1 cellular context compared by ENCODE assay signal in the genomic region with DNA sequence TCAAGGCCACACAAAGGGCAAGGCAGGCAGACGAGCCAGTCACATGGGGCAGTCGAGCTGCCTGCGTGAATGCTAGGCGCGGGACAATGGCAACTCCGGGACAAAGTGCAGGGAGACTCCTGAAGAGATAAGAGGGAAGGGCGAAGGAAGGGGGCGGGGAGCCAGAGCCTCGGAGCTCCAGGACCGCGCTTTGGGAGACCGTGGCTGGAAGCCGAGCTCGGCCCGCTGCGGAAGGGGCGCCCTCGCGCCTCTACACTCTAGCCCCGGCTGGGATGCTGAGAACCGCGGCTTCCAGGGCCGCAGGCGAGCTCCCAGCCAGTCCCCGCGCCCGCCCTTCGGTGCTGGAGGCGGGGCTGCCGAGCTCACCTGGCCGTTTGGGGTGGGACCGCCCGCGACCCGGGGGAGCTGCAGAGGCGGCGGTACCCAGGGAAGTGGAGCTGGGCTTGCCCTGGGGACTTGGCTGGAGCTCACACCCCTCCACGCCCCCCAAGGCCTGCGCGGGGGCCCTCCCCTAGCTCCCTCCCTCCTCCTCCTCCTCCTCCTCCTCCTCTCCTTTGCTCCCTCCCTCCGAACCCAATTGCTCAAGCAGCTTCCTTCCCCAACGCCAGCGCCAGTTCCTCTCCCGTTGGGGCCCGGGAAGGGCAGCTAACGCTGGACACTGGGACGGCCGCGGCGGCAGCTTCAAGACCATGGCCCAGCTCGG.
A peak's percentile ranks its signal among the peaks of the same experiment; 100 is the strongest.
TF ChIP-seq lines count a peak whose summit lies in the region.

A gene with protein sequence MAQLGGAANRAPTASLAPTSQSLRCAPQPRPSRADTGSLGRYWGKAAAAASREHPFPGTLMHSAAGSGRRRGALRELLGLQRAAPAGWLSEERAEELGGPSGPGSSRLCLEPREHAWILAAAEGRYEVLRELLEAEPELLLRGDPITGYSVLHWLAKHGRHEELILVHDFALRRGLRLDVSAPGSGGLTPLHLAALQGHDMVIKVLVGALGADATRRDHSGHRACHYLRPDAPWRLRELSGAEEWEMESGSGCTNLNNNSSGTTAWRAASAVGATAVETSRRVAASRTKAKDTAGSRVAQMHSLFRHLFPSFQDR (plus strand): TSS at position 610 of the 703 bp plus-strand sequence. CDS start 80 bp downstream, at position 690.

TF ChIP-seq in HepG2, 621 proteins besides CTCF, POLR2A, EP300 and RAD21 (continued from another document and continues in another):
- TF ChIP-seq, protein P1, sequence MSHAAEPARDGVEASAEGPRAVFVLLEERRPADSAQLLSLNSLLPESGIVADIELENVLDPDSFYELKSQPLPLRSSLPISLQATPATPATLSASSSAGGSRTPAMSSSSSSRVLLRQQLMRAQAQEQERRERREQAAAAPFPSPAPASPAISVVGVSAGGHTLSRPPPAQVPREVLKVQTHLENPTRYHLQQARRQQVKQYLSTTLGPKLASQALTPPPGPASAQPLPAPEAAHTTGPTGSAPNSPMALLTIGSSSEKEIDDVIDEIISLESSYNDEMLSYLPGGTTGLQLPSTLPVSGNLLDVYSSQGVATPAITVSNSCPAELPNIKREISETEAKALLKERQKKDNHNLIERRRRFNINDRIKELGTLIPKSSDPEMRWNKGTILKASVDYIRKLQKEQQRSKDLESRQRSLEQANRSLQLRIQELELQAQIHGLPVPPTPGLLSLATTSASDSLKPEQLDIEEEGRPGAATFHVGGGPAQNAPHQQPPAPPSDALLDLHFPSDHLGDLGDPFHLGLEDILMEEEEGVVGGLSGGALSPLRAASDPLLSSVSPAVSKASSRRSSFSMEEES (CRISPR knock-in tag; IDR thresholded peaks at IDR 0.05), result peak; percentile 83
- TF ChIP-seq ZMAT3 (CRISPR knock-in tag; conservative IDR thresholded peaks at IDR 0.05), result 0 out of 2 replicates have a peak, but pooled peaks have one; percentile 44
- TF ChIP-seq ZNF607 (CRISPR knock-in tag; IDR thresholded peaks at IDR 0.05; ENCODE audit: borderline replicate concordance), result peak; percentile 73; the same call in 1 of the 2 replicates
- TF ChIP-seq, protein P2, sequence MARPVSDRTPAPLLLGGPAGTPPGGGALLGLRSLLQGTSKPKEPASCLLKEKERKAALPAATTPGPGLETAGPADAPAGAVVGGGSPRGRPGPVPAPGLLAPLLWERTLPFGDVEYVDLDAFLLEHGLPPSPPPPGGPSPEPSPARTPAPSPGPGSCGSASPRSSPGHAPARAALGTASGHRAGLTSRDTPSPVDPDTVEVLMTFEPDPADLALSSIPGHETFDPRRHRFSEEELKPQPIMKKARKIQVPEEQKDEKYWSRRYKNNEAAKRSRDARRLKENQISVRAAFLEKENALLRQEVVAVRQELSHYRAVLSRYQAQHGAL (CRISPR knock-in tag; IDR thresholded peaks at IDR 0.05; ENCODE audit: not compliant biosample characterization), result no peak
- peak; percentile 44; the same call in 1 of the 3 replicates for TF ChIP-seq MXI1 (IDR thresholded peaks at IDR 0.05; ENCODE audit: borderline replicate concordance, low read depth, low read length)
- TF ChIP-seq, protein P3, sequence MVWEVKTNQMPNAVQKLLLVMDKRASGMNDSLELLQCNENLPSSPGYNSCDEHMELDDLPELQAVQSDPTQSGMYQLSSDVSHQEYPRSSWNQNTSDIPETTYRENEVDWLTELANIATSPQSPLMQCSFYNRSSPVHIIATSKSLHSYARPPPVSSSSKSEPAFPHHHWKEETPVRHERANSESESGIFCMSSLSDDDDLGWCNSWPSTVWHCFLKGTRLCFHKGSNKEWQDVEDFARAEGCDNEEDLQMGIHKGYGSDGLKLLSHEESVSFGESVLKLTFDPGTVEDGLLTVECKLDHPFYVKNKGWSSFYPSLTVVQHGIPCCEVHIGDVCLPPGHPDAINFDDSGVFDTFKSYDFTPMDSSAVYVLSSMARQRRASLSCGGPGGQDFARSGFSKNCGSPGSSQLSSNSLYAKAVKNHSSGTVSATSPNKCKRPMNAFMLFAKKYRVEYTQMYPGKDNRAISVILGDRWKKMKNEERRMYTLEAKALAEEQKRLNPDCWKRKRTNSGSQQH (CRISPR knock-in tag; IDR thresholded peaks at IDR 0.05; ENCODE audit: low read depth), result no peak
- TF ChIP-seq, protein P4, sequence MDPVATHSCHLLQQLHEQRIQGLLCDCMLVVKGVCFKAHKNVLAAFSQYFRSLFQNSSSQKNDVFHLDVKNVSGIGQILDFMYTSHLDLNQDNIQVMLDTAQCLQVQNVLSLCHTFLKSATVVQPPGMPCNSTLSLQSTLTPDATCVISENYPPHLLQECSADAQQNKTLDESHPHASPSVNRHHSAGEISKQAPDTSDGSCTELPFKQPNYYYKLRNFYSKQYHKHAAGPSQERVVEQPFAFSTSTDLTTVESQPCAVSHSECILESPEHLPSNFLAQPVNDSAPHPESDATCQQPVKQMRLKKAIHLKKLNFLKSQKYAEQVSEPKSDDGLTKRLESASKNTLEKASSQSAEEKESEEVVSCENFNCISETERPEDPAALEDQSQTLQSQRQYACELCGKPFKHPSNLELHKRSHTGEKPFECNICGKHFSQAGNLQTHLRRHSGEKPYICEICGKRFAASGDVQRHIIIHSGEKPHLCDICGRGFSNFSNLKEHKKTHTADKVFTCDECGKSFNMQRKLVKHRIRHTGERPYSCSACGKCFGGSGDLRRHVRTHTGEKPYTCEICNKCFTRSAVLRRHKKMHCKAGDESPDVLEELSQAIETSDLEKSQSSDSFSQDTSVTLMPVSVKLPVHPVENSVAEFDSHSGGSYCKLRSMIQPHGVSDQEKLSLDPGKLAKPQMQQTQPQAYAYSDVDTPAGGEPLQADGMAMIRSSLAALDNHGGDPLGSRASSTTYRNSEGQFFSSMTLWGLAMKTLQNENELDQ (CRISPR knock-in tag; IDR thresholded peaks at IDR 0.05; ENCODE audit: borderline replicate concordance), result no peak
- TF ChIP-seq ZNF782 (CRISPR knock-in tag; IDR thresholded peaks at IDR 0.05; ENCODE audit: borderline replicate concordance), result peak; percentile 23; the same call in 1 of the 2 replicates
- TF ChIP-seq BRD4 (CRISPR knock-in tag; IDR thresholded peaks at IDR 0.05), result peak; percentile 4; the same call in 1 of the 2 replicates
- TF ChIP-seq, protein P5, sequence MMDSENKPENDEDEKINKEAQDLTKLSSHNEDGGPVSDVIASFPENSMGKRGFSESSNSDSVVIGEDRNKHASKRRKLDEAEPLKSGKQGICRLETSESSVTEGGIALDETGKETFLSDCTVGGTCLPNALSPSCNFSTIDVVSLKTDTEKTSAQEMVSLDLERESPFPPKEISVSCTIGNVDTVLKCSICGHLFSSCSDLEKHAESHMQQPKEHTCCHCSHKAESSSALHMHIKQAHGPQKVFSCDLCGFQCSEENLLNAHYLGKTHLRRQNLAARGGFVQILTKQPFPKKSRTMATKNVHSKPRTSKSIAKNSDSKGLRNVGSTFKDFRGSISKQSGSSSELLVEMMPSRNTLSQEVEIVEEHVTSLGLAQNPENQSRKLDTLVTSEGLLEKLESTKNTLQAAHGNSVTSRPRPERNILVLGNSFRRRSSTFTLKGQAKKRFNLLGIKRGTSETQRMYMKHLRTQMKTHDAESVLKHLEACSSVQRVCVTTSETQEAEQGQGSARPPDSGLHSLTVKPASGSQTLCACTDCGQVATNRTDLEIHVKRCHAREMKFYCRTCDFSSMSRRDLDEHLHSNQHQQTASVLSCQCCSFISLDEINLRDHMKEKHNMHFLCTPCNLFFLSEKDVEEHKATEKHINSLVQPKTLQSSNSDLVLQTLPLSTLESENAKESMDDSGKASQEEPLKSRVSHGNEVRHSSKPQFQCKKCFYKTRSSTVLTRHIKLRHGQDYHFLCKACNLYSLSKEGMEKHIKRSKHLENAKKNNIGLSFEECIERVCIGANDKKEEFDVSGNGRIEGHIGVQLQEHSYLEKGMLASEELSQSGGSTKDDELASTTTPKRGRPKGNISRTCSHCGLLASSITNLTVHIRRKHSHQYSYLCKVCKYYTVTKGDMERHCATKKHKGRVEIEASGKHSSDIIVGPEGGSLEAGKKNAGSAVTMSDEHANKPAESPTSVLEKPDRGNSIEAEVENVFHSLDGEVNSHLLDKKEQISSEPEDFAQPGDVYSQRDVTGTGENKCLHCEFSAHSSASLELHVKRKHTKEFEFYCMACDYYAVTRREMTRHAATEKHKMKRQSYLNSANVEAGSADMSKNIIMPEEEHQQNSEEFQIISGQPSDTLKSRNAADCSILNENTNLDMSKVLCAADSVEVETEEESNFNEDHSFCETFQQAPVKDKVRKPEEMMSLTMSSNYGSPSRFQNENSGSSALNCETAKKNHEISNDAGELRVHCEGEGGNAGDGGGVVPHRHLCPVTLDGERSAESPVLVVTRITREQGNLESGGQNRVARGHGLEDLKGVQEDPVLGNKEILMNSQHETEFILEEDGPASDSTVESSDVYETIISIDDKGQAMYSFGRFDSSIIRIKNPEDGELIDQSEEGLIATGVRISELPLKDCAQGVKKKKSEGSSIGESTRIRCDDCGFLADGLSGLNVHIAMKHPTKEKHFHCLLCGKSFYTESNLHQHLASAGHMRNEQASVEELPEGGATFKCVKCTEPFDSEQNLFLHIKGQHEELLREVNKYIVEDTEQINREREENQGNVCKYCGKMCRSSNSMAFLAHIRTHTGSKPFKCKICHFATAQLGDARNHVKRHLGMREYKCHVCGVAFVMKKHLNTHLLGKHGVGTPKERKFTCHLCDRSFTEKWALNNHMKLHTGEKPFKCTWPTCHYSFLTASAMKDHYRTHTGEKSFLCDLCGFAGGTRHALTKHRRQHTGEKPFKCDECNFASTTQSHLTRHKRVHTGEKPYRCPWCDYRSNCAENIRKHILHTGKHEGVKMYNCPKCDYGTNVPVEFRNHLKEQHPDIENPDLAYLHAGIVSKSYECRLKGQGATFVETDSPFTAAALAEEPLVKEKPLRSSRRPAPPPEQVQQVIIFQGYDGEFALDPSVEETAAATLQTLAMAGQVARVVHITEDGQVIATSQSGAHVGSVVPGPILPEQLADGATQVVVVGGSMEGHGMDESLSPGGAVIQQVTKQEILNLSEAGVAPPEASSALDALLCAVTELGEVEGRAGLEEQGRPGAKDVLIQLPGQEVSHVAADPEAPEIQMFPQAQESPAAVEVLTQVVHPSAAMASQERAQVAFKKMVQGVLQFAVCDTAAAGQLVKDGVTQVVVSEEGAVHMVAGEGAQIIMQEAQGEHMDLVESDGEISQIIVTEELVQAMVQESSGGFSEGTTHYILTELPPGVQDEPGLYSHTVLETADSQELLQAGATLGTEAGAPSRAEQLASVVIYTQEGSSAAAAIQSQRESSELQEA (CRISPR knock-in tag; IDR thresholded peaks at IDR 0.05; ENCODE audit: not compliant biosample characterization), result peak; percentile 21
- no peak for TF ChIP-seq SP140L (CRISPR knock-in tag; IDR thresholded peaks at IDR 0.05; ENCODE audit: borderline replicate concordance)
- TF ChIP-seq ZMYM2 (CRISPR knock-in tag; IDR thresholded peaks at IDR 0.05), result no peak
- TF ChIP-seq SOX13 (IDR thresholded peaks at IDR 0.05), result no peak
- peak in 1 of 2 experiments; percentile 68; a peak in 2 of 4 replicates for TF ChIP-seq SOX13 (CRISPR knock-in tag; conservative IDR thresholded peaks at IDR 0.05 in 1 of 2, IDR thresholded peaks at IDR 0.05 in 1 of 2)
- TF ChIP-seq, protein P6, sequence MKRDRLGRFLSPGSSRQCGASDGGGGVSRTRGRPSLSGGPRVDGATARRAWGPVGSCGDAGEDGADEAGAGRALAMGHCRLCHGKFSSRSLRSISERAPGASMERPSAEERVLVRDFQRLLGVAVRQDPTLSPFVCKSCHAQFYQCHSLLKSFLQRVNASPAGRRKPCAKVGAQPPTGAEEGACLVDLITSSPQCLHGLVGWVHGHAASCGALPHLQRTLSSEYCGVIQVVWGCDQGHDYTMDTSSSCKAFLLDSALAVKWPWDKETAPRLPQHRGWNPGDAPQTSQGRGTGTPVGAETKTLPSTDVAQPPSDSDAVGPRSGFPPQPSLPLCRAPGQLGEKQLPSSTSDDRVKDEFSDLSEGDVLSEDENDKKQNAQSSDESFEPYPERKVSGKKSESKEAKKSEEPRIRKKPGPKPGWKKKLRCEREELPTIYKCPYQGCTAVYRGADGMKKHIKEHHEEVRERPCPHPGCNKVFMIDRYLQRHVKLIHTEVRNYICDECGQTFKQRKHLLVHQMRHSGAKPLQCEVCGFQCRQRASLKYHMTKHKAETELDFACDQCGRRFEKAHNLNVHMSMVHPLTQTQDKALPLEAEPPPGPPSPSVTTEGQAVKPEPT (CRISPR knock-in tag; IDR thresholded peaks at IDR 0.05; ENCODE audit: low read depth), result 0 out of 2 replicates have a peak, but pooled peaks have one; percentile 28
- peak; percentile 89; the same call in 1 of the 2 replicates for TF ChIP-seq RARA (CRISPR knock-in tag; IDR thresholded peaks at IDR 0.05)
- TF ChIP-seq, protein P7, sequence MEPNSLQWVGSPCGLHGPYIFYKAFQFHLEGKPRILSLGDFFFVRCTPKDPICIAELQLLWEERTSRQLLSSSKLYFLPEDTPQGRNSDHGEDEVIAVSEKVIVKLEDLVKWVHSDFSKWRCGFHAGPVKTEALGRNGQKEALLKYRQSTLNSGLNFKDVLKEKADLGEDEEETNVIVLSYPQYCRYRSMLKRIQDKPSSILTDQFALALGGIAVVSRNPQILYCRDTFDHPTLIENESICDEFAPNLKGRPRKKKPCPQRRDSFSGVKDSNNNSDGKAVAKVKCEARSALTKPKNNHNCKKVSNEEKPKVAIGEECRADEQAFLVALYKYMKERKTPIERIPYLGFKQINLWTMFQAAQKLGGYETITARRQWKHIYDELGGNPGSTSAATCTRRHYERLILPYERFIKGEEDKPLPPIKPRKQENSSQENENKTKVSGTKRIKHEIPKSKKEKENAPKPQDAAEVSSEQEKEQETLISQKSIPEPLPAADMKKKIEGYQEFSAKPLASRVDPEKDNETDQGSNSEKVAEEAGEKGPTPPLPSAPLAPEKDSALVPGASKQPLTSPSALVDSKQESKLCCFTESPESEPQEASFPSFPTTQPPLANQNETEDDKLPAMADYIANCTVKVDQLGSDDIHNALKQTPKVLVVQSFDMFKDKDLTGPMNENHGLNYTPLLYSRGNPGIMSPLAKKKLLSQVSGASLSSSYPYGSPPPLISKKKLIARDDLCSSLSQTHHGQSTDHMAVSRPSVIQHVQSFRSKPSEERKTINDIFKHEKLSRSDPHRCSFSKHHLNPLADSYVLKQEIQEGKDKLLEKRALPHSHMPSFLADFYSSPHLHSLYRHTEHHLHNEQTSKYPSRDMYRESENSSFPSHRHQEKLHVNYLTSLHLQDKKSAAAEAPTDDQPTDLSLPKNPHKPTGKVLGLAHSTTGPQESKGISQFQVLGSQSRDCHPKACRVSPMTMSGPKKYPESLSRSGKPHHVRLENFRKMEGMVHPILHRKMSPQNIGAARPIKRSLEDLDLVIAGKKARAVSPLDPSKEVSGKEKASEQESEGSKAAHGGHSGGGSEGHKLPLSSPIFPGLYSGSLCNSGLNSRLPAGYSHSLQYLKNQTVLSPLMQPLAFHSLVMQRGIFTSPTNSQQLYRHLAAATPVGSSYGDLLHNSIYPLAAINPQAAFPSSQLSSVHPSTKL (CRISPR knock-in tag; IDR thresholded peaks at IDR 0.05), result peak; percentile 77
- TF ChIP-seq ZSCAN21 (CRISPR knock-in tag; IDR thresholded peaks at IDR 0.05; ENCODE audit: borderline replicate concordance), result 0 out of 2 replicates have a peak, but pooled peaks have one; percentile 4
- 0 out of 2 replicates have a peak, but pooled peaks have one; percentile 53 for TF ChIP-seq ZNF446 (CRISPR knock-in tag; IDR thresholded peaks at IDR 0.05)
- TF ChIP-seq U2AF1 (optimal IDR thresholded peaks at IDR 0.05; ENCODE audit: low read depth, low read length), result no peak
- TF ChIP-seq MAF1 (CRISPR knock-in tag; IDR thresholded peaks at IDR 0.05; ENCODE audit: borderline replicate concordance), result 0 out of 2 replicates have a peak, but pooled peaks have one; percentile 45
- TF ChIP-seq, protein P8, sequence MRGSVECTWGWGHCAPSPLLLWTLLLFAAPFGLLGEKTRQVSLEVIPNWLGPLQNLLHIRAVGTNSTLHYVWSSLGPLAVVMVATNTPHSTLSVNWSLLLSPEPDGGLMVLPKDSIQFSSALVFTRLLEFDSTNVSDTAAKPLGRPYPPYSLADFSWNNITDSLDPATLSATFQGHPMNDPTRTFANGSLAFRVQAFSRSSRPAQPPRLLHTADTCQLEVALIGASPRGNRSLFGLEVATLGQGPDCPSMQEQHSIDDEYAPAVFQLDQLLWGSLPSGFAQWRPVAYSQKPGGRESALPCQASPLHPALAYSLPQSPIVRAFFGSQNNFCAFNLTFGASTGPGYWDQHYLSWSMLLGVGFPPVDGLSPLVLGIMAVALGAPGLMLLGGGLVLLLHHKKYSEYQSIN (CRISPR knock-in tag; IDR thresholded peaks at IDR 0.05; ENCODE audit: borderline replicate concordance), result no peak
- peak; percentile 76 for TF ChIP-seq SALL1 (CRISPR knock-in tag; IDR thresholded peaks at IDR 0.05)
- TF ChIP-seq KLF16 (CRISPR knock-in tag; IDR thresholded peaks at IDR 0.05), result peak in 1 of 2 experiments; percentile 37; a peak in 1 of 4 replicates
